8 cellular contexts compared by ENCODE assay signal in the genomic region with DNA sequence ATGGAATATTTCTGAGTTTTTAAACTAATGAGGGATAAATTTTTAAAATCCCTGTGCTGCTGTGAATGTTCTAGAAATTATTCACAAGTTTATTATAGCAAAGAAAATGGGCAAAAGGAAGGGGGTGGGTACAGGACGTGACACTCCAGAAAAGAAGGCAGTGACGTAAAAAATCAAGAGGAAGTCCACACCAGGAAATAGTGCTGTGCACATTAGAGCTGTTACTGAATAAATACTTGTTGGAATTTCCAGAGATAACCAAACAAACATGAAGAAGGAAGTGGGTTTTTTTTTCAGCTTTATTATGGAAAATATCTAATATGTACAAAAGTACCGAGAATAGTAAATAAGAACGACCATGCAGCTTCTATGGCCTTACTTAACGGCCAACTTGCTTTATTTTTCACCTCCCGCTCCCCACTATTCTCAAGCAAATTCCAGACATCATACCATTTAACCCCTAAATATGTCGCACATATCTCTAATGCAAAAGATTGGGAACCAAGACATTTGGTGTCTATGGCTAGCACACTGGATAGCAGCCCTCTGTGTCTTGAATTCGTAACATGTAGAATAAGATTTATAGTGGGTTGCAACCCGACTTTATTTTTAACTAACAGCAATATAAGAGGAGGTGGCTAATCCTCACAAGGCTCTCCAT. TPM values are rescaled to one million over a fixed set of nuclear protein-coding genes. Genes with fewer than 3 reads are reported as not detected.
DNase-seq lines count a peak whose midpoint lies in the region; ATAC-seq and TF ChIP-seq lines count a peak whose summit lies in the region.

No MANE protein-coding gene starts in this region.

- H3K27ac ChIP-seq in BLaER1 (peak overlapping the region; percentile 96), HUES48 (ENCODE audit: low read depth, low read length) (peak overlapping the region; percentile 65), SJCRH30 (peak overlapping the region; percentile 19), ectodermal cell (ENCODE audit: insufficient read depth, low read depth, low read length, poor library complexity, severe bottlenecking) (no peak overlapping the region), mesodermal cell (ENCODE audit: low read depth, low read length, severe bottlenecking) (peak overlapping the region; percentile 52), upper lobe of right lung (peak overlapping the region; percentile 92)

- H3K27me3 ChIP-seq in BLaER1, result no peaks in the 10 kb centered on the region
- no peaks in the 10 kb centered on the region for H3K27me3 ChIP-seq in HUES48 (ENCODE audit: control insufficient read depth, insufficient read depth, low read length)
- H3K27me3 ChIP-seq in SJCRH30, result no peaks in the 10 kb centered on the region
- no peaks in the 10 kb centered on the region for H3K27me3 ChIP-seq in ectodermal cell (ENCODE audit: control insufficient read depth, insufficient read depth, low read length, poor library complexity, severe bottlenecking)
- H3K27me3 ChIP-seq in upper lobe of right lung, result no peaks in the 10 kb centered on the region

- H3K9ac ChIP-seq in BLaER1 (peak overlapping the region; percentile 95), HUES48 (ENCODE audit: low read depth, low read length) (no peak overlapping the region)

- H3K4me2 ChIP-seq in BLaER1, result peak overlapping the region; percentile 83

- DNase-seq in SJCRH30 (peak in 1 of 2 experiments; percentile 9), upper lobe of right lung (no peak), cerebellar nuclear complex (lab: John Stamatoyannopoulos, UW) (no peak)

- H4K20me1 ChIP-seq in BLaER1, result peaks cover 38% of the 10 kb centered on the region

- peak overlapping the region; percentile 76 for H3K4me3 ChIP-seq in BLaER1
- H3K4me3 ChIP-seq in HUES48 (ENCODE audit: low read depth, low read length), result peak overlapping the region; percentile 96
- H3K4me3 ChIP-seq in SJCRH30, result peak overlapping the region; percentile 87
- peak overlapping the region; percentile 69 for H3K4me3 ChIP-seq in ectodermal cell (ENCODE audit: insufficient read depth, low read depth, low read length)
- H3K4me3 ChIP-seq in mesodermal cell (ENCODE audit: extremely low read depth, insufficient read depth, low read length, poor library complexity, severe bottlenecking), result peak overlapping the region; percentile 82
- H3K4me3 ChIP-seq in upper lobe of right lung, result peak overlapping the region; percentile 77

- TF ChIP-seq CTCF in upper lobe of right lung (IDR thresholded peaks at IDR 0.05), result no peak

- ATAC-seq in GM19023 (IDR thresholded peaks at IDR 0.05; ENCODE audit: unreplicated experiment) (peak; percentile 11), upper lobe of right lung (peak; percentile 43)

- intact Hi-C loops in upper lobe of right lung (cut with DNase I), result no loop called here

- H3K36me3 ChIP-seq in BLaER1 (peaks cover 8% of the 10 kb centered on the region; the same call in 1 of the 2 replicates), HUES48 (ENCODE audit: control insufficient read depth, insufficient read depth, low read length) (peaks cover 8% of the 10 kb centered on the region), SJCRH30 (no peaks in the 10 kb centered on the region), ectodermal cell (ENCODE audit: control insufficient read depth, insufficient read depth, low read length) (no peaks in the 10 kb centered on the region), mesodermal cell (ENCODE audit: control insufficient read depth, insufficient read depth, low read length) (peaks cover 4% of the 10 kb centered on the region), upper lobe of right lung (no peaks in the 10 kb centered on the region)

- H3K9me3 ChIP-seq in BLaER1, result no peaks in the 10 kb centered on the region
- no peaks in the 10 kb centered on the region for H3K9me3 ChIP-seq in HUES48 (ENCODE audit: control insufficient read depth, insufficient read depth, low read length)
- no peaks in the 10 kb centered on the region for H3K9me3 ChIP-seq in SJCRH30 (replicated peaks)
- H3K9me3 ChIP-seq in ectodermal cell (ENCODE audit: control insufficient read depth, low read length), result no peaks in the 10 kb centered on the region
- H3K9me3 ChIP-seq in mesodermal cell (ENCODE audit: control insufficient read depth, low read length), result no peaks in the 10 kb centered on the region
- H3K9me3 ChIP-seq in upper lobe of right lung, result no peaks in the 10 kb centered on the region

- H3K4me1 ChIP-seq in BLaER1, result peaks cover 38% of the 10 kb centered on the region
- peaks cover 45% of the 10 kb centered on the region for H3K4me1 ChIP-seq in HUES48 (ENCODE audit: control insufficient read depth, insufficient read depth, low read length)
- H3K4me1 ChIP-seq in SJCRH30, result no peaks in the 10 kb centered on the region
- H3K4me1 ChIP-seq in ectodermal cell (ENCODE audit: control insufficient read depth, insufficient read depth, low read length), result peaks cover 24% of the 10 kb centered on the region
- peaks cover 23% of the 10 kb centered on the region for H3K4me1 ChIP-seq in mesodermal cell (ENCODE audit: control insufficient read depth, insufficient read depth, low read length, poor library complexity, severe bottlenecking)
- H3K4me1 ChIP-seq in upper lobe of right lung, result peaks cover 31% of the 10 kb centered on the region

- 34 to 39% methylated on average over 9 of the region's 9 CpGs for WGBS in ectodermal cell, 2 experiments
- 26 to 31% methylated on average over 5 to 6 of the region's 9 CpGs for WGBS in mesodermal cell (ENCODE audit: insufficient coverage in 2 of 2), 2 experiments

RNA-seq across cellular contexts. Expression of a gene that starts 0.6 kb away (rescaled TPM):
- 111 and 125 TPM in 2 replicates for total RNA-seq in SJCRH30 (2014; rRNA removed; shearing (Covaris generic))
- polyA plus RNA-seq in ectodermal cell (2013, experiment 1 of 4), result 160 TPM
- 161 TPM for polyA plus RNA-seq in ectodermal cell (2013, experiment 2 of 4)
- polyA plus RNA-seq in ectodermal cell (2013, experiment 3 of 4), result 155 TPM
- 167 TPM for polyA plus RNA-seq in ectodermal cell (2013, experiment 4 of 4)
- polyA plus RNA-seq in mesodermal cell (2013, experiment 1 of 2), result 155 TPM
- polyA plus RNA-seq in mesodermal cell (2013, experiment 2 of 2), result 177 TPM
- 106 TPM for total RNA-seq in upper lobe of right lung

RNA-seq across cellular contexts. Expression of a gene that starts 34.7 kb away (rescaled TPM):
- total RNA-seq in SJCRH30 (2014; rRNA removed; shearing (Covaris generic)), result 14.7 and 19.5 TPM in 2 replicates
- polyA plus RNA-seq in ectodermal cell (2013, experiment 1 of 4), result 19.1 TPM
- 17.5 TPM for polyA plus RNA-seq in ectodermal cell (2013, experiment 2 of 4)
- 19.8 TPM for polyA plus RNA-seq in ectodermal cell (2013, experiment 3 of 4)
- polyA plus RNA-seq in ectodermal cell (2013, experiment 4 of 4), result 24.3 TPM
- 17.0 TPM for polyA plus RNA-seq in mesodermal cell (2013, experiment 1 of 2)
- polyA plus RNA-seq in mesodermal cell (2013, experiment 2 of 2), result 15.5 TPM
- 74.2 TPM for total RNA-seq in upper lobe of right lung
